Comparison of ENCODE assay signal across 8 cellular contexts in genomic region chr5:149581192-149581861, GRCh38. TPM values are rescaled to one million over a fixed set of nuclear protein-coding genes. Genes with fewer than 3 reads are reported as not detected.
DNase-seq lines count a peak whose midpoint lies in the region; ATAC-seq and TF ChIP-seq lines count a peak whose summit lies in the region.

ARHGEF37 (plus strand) TSS chr5:149581498; CDS start chr5:149597770, 16,272 bp downstream.

- H3K9ac ChIP-seq in BLaER1 (no peak within 1 kb of the TSS), iPS-20b (ENCODE audit: low read depth, low read length) (peak within 1 kb of the TSS; percentile 48; the same call in 1 of the 2 replicates)

- CTCF ChIA-PET in MCF 10A (lab: Yijun Ruan, JAX): interaction anchor here (0.6 to 6.6 kb wide), 22 partner anchors 10 to 443 kb away, joined by 3 to 58 read pairs (median 4); no protein-coding TSS in a partner anchor

- no peaks in the 10 kb centered on the region for H3K9me3 Mint-ChIP-seq in T-helper 1 cell treated with Interleukin-12 subunit alpha and Interleukin-12 subunit beta and Interleukin-4 antibody, amounts not matched to agents 30 μg/mL and 1 μg/mL, for 36 hours
- H3K9me3 Mint-ChIP-seq in MCF 10A (ENCODE audit: unreplicated experiment): no peaks in the 10 kb centered on the region

- H4K20me1 ChIP-seq in BLaER1: no peaks in the 10 kb centered on the region; the same call in 1 of the 2 replicates

- H3K9me3 ChIP-seq in BLaER1 (peaks cover 8% of the 10 kb centered on the region; the same call in 1 of the 2 replicates), iPS-20b (ENCODE audit: insufficient read depth, low read depth, low read length) (no peaks in the 10 kb centered on the region)

- peak within 1 kb of the TSS; percentile 73 for H3K4me3 Mint-ChIP-seq in T-helper 1 cell treated with Interleukin-12 subunit alpha and Interleukin-12 subunit beta and Interleukin-4 antibody, amounts not matched to agents 30 μg/mL and 1 μg/mL, for 36 hours
- peak within 1 kb of the TSS; percentile 75 for H3K4me3 Mint-ChIP-seq in MCF 10A (ENCODE audit: unreplicated experiment)

- H3K27me3 Mint-ChIP-seq in T-helper 1 cell treated with Interleukin-12 subunit alpha and Interleukin-12 subunit beta and Interleukin-4 antibody, amounts not matched to agents 30 μg/mL and 1 μg/mL, for 36 hours (ENCODE audit: low read depth): no peaks in the 10 kb centered on the region
- H3K27me3 Mint-ChIP-seq in MCF 10A (ENCODE audit: insufficient read depth, unreplicated experiment): no peaks in the 10 kb centered on the region

- H3K4me1 Mint-ChIP-seq in T-helper 1 cell treated with Interleukin-12 subunit alpha and Interleukin-12 subunit beta and Interleukin-4 antibody, amounts not matched to agents 30 μg/mL and 1 μg/mL, for 36 hours (ENCODE audit: low read depth): peaks cover 23% of the 10 kb centered on the region
- peaks cover 26% of the 10 kb centered on the region for H3K4me1 Mint-ChIP-seq in MCF 10A (ENCODE audit: insufficient read depth, unreplicated experiment)

- DNase-seq in HuH-7 (ENCODE audit: low spot score) (peak; percentile 28), MCF 10A (ENCODE audit: unreplicated experiment) (peak; percentile 83), sciatic nerve (ENCODE audit: low spot score) (peak; percentile 95)

- H3K27me3 ChIP-seq in BLaER1 (peaks cover 52% of the 10 kb centered on the region), iPS-20b (ENCODE audit: insufficient read depth, low read length) (peaks cover 30% of the 10 kb centered on the region)

- ATAC-seq in sciatic nerve: peak; percentile 86
- no peak for ATAC-seq in GM18873 (IDR thresholded peaks at IDR 0.05; ENCODE audit: low FRiP score, unreplicated experiment)
- ATAC-seq in HG02870 (IDR thresholded peaks at IDR 0.05; ENCODE audit: unreplicated experiment): no peak

- POLR2A ChIA-PET in MCF 10A (lab: Yijun Ruan, JAX): interaction anchor here (0.5 to 7.3 kb wide), 31 partner anchors 10 to 603 kb away, joined by 3 to 85 read pairs (median 10); partner anchors contain the start of genes CSNK1A1, GRPEL2, PCYOX1L and PPARGC1B

- no peak for TF ChIP-seq CTCF in MCF 10A (IDR thresholded peaks at IDR 0.05; ENCODE audit: unreplicated experiment)

- intact Hi-C loops in MCF 10A (cut with micrococcal nuclease): loop anchor here (1.0 kb wide), 1 partner anchor 37 kb away; no protein-coding TSS in a partner anchor
- intact Hi-C loops in sciatic nerve (cut with DNase I): no loop called here

- H3K4me1 ChIP-seq in BLaER1: no peaks in the 10 kb centered on the region
- H3K4me1 ChIP-seq in iPS-20b (ENCODE audit: insufficient read depth, low read length): peaks cover 9% of the 10 kb centered on the region

- H3K4me2 ChIP-seq in BLaER1: peak within 1 kb of the TSS; percentile 38; the same call in 1 of the 2 replicates

- BruUV-seq in MCF 10A (replicated peaks; lab: Mats Ljungman, UMichigan): no TSS peak

- no peak within 1 kb of the TSS for H3K27ac Mint-ChIP-seq in T-helper 1 cell treated with Interleukin-12 subunit alpha and Interleukin-12 subunit beta and Interleukin-4 antibody, amounts not matched to agents 30 μg/mL and 1 μg/mL, for 36 hours
- peak within 1 kb of the TSS; percentile 76 for H3K27ac Mint-ChIP-seq in MCF 10A (ENCODE audit: low read depth, unreplicated experiment)

- H3K36me3 ChIP-seq in BLaER1 (no peaks in the 10 kb centered on the region), iPS-20b (ENCODE audit: insufficient read depth, low read depth, low read length) (no peaks in the 10 kb centered on the region)

- H3K4me3 ChIP-seq in BLaER1: peak within 1 kb of the TSS; percentile 13; the same call in 1 of the 2 replicates
- H3K4me3 ChIP-seq in iPS-20b (ENCODE audit: low read length): peak within 1 kb of the TSS; percentile 71

- no peaks in the 10 kb centered on the region for H3K36me3 Mint-ChIP-seq in T-helper 1 cell treated with Interleukin-12 subunit alpha and Interleukin-12 subunit beta and Interleukin-4 antibody, amounts not matched to agents 30 μg/mL and 1 μg/mL, for 36 hours (ENCODE audit: low read depth)
- no peaks in the 10 kb centered on the region for H3K36me3 Mint-ChIP-seq in MCF 10A (ENCODE audit: insufficient read depth, unreplicated experiment)

- H3K27ac ChIP-seq in BLaER1 (no peak within 1 kb of the TSS), iPS-20b (ENCODE audit: low read length) (no peak within 1 kb of the TSS)

RNA-seq across cellular contexts. Expression of gene ARHGEF37, which starts in this region (rescaled TPM):
- total RNA-seq in MCF 10A (2022) (3.9 and 5.1 TPM in 2 replicates), sciatic nerve (86.7 TPM)

Comparison
In these comparisons a context has a peak if more than half of its experiments do, and no peak if none do; other contexts are left out.
1. RNA of gene ARHGEF37 (total RNA-seq): 86.7 TPM in sciatic nerve (single experiment); 3.9 to 5.1 TPM in MCF 10A; every median in the first group is over 10 times any median in the second.
2. DNase-seq: peak in every context shown above with its lines; median percentile 95 in sciatic nerve; 83 in MCF 10A; 28 in HuH-7.